Comparison of ENCODE assay signal across 8 cellular contexts in genomic region chr14:50000215-50001145, GRCh38.
DNase-seq lines count a peak whose midpoint lies in the region; ATAC-seq and TF ChIP-seq lines count a peak whose summit lies in the region.

No MANE protein-coding gene starts in this region.

- in situ Hi-C loops in transverse colon (cut with MboI; ENCODE audit: low pct_ligation_motif_present in 1 of 4, low pct_unique_long_range_greater_than_20kb in 1 of 4, low sequenced_read_pairs in 3 of 4): loop anchor here in 2 of 4 donors (10.0 kb wide), 2 partner anchors 106 to 136 kb away; partner anchors contain the start of gene ARF6 (in 2 of the 2)

- intact Hi-C loops in activated T-helper 1 cell treated with anti-CD3 and anti-CD28 coated beads, Interleukin-12 subunit alpha, Interleukin-12 subunit beta, Interleukin-2, Interleukin-4 antibody, amounts not matched to agents 30 ng/mL and 10 ng/mL and 1 ng/mL, durations not matched to agents 14 hours and 24 hours and 36 hours (cut with micrococcal nuclease): loop anchor here (1.0 to 5.0 kb wide), 4 partner anchors 106 to 522 kb away; partner anchors contain the start of genes MGAT2 and RPL36AL
- intact Hi-C loops in posterior vena cava (cut with DNase I) (loop anchor here in 1 of 2 donors (10.0 kb wide), 3 partner anchors 104 to 136 kb away; partner anchors contain the start of gene ARF6), transverse colon (cut with DNase I; ENCODE audit: low total_unique reads) (loop anchor here (10.0 kb wide), 1 partner anchor 106 kb away; the partner anchor contains the start of gene ARF6)

- H3K9me3 ChIP-seq in transverse colon: no peaks in the 10 kb centered on the region

- peak overlapping the region; percentile 73 for H3K4me3 Mint-ChIP-seq in activated T-helper 1 cell treated with anti-CD3 and anti-CD28 coated beads, Interleukin-12 subunit alpha, Interleukin-12 subunit beta, Interleukin-2, Interleukin-4 antibody, amounts not matched to agents 30 ng/mL and 10 ng/mL and 1 ng/mL, durations not matched to agents 14 hours and 24 hours and 36 hours

- peaks cover 81% of the 10 kb centered on the region for H3K4me1 Mint-ChIP-seq in activated T-helper 1 cell treated with anti-CD3 and anti-CD28 coated beads, Interleukin-12 subunit alpha, Interleukin-12 subunit beta, Interleukin-2, Interleukin-4 antibody, amounts not matched to agents 30 ng/mL and 10 ng/mL and 1 ng/mL, durations not matched to agents 14 hours and 24 hours and 36 hours (ENCODE audit: low read depth)

- H3K4me3 ChIP-seq in fibroblast of pulmonary artery (replicated peaks; ENCODE audit: low read depth, low read length) (no peak overlapping the region), transverse colon (peak overlapping the region in 2 of 4 donors; percentile 7 to 11)

- ATAC-seq in GM21423 (IDR thresholded peaks at IDR 0.05; ENCODE audit: unreplicated experiment): no peak

- no peaks in the 10 kb centered on the region for H3K9me3 Mint-ChIP-seq in activated T-helper 1 cell treated with anti-CD3 and anti-CD28 coated beads, Interleukin-12 subunit alpha, Interleukin-12 subunit beta, Interleukin-2, Interleukin-4 antibody, amounts not matched to agents 30 ng/mL and 10 ng/mL and 1 ng/mL, durations not matched to agents 14 hours and 24 hours and 36 hours

- peak overlapping the region; percentile 98 for H3K27ac Mint-ChIP-seq in activated T-helper 1 cell treated with anti-CD3 and anti-CD28 coated beads, Interleukin-12 subunit alpha, Interleukin-12 subunit beta, Interleukin-2, Interleukin-4 antibody, amounts not matched to agents 30 ng/mL and 10 ng/mL and 1 ng/mL, durations not matched to agents 14 hours and 24 hours and 36 hours

- no peaks in the 10 kb centered on the region for H3K27me3 ChIP-seq in transverse colon

- TF ChIP-seq POLR2A in GM19099 (IDR thresholded peaks at IDR 0.05; ENCODE audit: extremely low read depth, insufficient read length, low read depth): peak; percentile 82
- TF ChIP-seq POLR2A in transverse colon (IDR thresholded peaks at IDR 0.05): peak; percentile 59

- peaks cover 42 to 67% (median 58%) of the 10 kb centered on the region in 4 donors for H3K4me1 ChIP-seq in transverse colon

- no peak for TF ChIP-seq EP300 in transverse colon (IDR thresholded peaks at IDR 0.05; ENCODE audit: low read depth)

- no peaks in the 10 kb centered on the region for H3K36me3 ChIP-seq in transverse colon

- DNase-seq in OCI-M1 (lab: John Stamatoyannopoulos, UW): peak; percentile 5
- DNase-seq in activated T-helper 1 cell treated with anti-CD3 and anti-CD28 coated beads, Interleukin-12 subunit alpha, Interleukin-12 subunit beta, Interleukin-2, Interleukin-4 antibody, amounts not matched to agents 30 ng/mL and 10 ng/mL and 1 ng/mL, durations not matched to agents 14 hours and 24 hours and 36 hours (ENCODE audit: low spot score): peak; percentile 76
- peak; percentile 73 for DNase-seq in fibroblast of pulmonary artery (ENCODE audit: low read depth)
- peak; percentile 93 for DNase-seq in posterior vena cava (ENCODE audit: low spot score)
- DNase-seq in transverse colon: peak; percentile 76

- H3K27me3 Mint-ChIP-seq in activated T-helper 1 cell treated with anti-CD3 and anti-CD28 coated beads, Interleukin-12 subunit alpha, Interleukin-12 subunit beta, Interleukin-2, Interleukin-4 antibody, amounts not matched to agents 30 ng/mL and 10 ng/mL and 1 ng/mL, durations not matched to agents 14 hours and 24 hours and 36 hours (ENCODE audit: insufficient read depth): no peaks in the 10 kb centered on the region

- TF ChIP-seq CTCF in 22Rv1 (IDR thresholded peaks at IDR 0.05) (no peak), fibroblast of pulmonary artery (IDR thresholded peaks at IDR 0.05; ENCODE audit: low read length, missing control alignments) (no peak), transverse colon (IDR thresholded peaks at IDR 0.05) (peak in 1 of 5 experiments; percentile 16)

- peak overlapping the region; percentile 97 for H3K27ac ChIP-seq in 22Rv1
- H3K27ac ChIP-seq in transverse colon: peak overlapping the region; percentile 90 to 94 (median 92)

- WGBS in transverse colon (ENCODE audit: low coverage in 1 of 2), 2 donors: 16% methylated on average over 17 of the region's 17 CpGs; no CpG with 5 or more reads in 1 of the 2 donors

- peaks cover 7% of the 10 kb centered on the region for H3K36me3 Mint-ChIP-seq in activated T-helper 1 cell treated with anti-CD3 and anti-CD28 coated beads, Interleukin-12 subunit alpha, Interleukin-12 subunit beta, Interleukin-2, Interleukin-4 antibody, amounts not matched to agents 30 ng/mL and 10 ng/mL and 1 ng/mL, durations not matched to agents 14 hours and 24 hours and 36 hours (ENCODE audit: low read depth)

Comparison
In these comparisons a context has a peak if more than half of its experiments do, and no peak if none do; other contexts are left out.
1. DNase-seq: peak in every context shown above with its lines; median percentile 93 in posterior vena cava; 76 in activated T-helper 1 cell treated with anti-CD3 and anti-CD28 coated beads, Interleukin-12 subunit alpha, Interleukin-12 subunit beta, Interleukin-2, Interleukin-4 antibody, amounts not matched to agents 30 ng/mL and 10 ng/mL and 1 ng/mL, durations not matched to agents 14 hours and 24 hours and 36 hours; 76 in transverse colon; 73 in fibroblast of pulmonary artery; 5 in OCI-M1.